ENCODE assay signal across 21 cellular contexts in the genomic region with DNA sequence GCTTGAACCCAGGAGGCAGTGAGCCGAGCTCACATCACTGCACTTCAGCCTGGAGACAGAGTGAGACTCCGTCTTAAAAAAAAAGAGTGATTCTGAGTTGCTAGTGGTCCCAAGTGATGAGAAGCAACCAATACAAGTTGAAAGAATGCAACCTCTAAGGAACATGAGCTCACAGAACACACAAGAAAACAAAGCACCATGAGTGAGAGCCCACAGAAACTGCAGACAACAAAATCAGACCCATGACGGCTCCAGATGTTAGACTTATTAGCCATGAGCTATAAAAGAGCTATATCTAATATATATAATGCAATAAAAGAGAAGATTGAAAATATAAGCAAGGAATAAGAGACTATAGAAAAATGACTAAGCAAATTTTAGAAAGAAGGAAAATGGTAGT. TPM values are rescaled to one million over a fixed set of nuclear protein-coding genes. Genes with fewer than 3 reads are reported as not detected.
DNase-seq lines count a peak whose midpoint lies in the region; ATAC-seq and TF ChIP-seq lines count a peak whose summit lies in the region.
"Had no signal": no experiment of that assay in that cellular context is flagged by ENCODE, and none has a peak within 500 bp of the region (broad histone marks: within the 10 kb centered on the region; RNA-seq: fewer than 3 reads in every experiment).

No MANE protein-coding gene starts in this region.

- H3K4me2 ChIP-seq in mammary epithelial cell (ENCODE audit: insufficient read depth, low read depth, low read length), result no peak overlapping the region
- H3K4me2 ChIP-seq: A549; BLaER1 treated with 17β-estradiol and CSF1 and Interleukin-3, amounts not matched to agents 10 nM and 100 nM had no signal

- H3K36me3 ChIP-seq in mammary epithelial cell (ENCODE audit: insufficient read depth, low read length) (no peaks in the 10 kb centered on the region), RWPE2 (ENCODE audit: low read depth) (no peaks in the 10 kb centered on the region)
- H3K36me3 ChIP-seq: BLaER1 treated with 17β-estradiol and CSF1 and Interleukin-3, amounts not matched to agents 10 nM and 100 nM had no signal

- CTCF ChIA-PET in MCF 10A (lab: Yijun Ruan, JAX), result interaction anchor here (0.6 to 0.9 kb wide), 3 partner anchors 36 to 1332 kb away, joined by 3 to 4 read pairs (median 3); no protein-coding TSS in a partner anchor
- CTCF ChIA-PET in mammary epithelial cell (lab: Charles Lee; ENCODE audit: low non-redundant PET), result no interaction called here

- in situ Hi-C loops in mammary epithelial cell (cut with MboI; ENCODE audit: low sequenced_read_pairs in 2 of 2), result no loop called here

- H3K27me3 ChIP-seq in mammary epithelial cell (ENCODE audit: insufficient read depth, low read length), result no peaks in the 10 kb centered on the region
- no peaks in the 10 kb centered on the region for H3K27me3 ChIP-seq in RWPE2 (ENCODE audit: insufficient read depth, poor library complexity, severe bottlenecking)
- H3K27me3 ChIP-seq: BLaER1 treated with 17β-estradiol and CSF1 and Interleukin-3, amounts not matched to agents 10 nM and 100 nM had no signal

- H3K9me3 Mint-ChIP-seq in MCF 10A (ENCODE audit: unreplicated experiment), result peaks cover 8% of the 10 kb centered on the region
- H3K9me3 Mint-ChIP-seq in neural crest cell, result peaks cover 15% of the 10 kb centered on the region
- peaks cover 29% of the 10 kb centered on the region for H3K9me3 Mint-ChIP-seq in nephron progenitor cell

- dilution Hi-C loops in mammary epithelial cell (cut with HindIII; ENCODE audit: low sequenced_read_pairs), result no loop called here

- no peak overlapping the region for H3K9ac ChIP-seq in mammary epithelial cell (ENCODE audit: insufficient read depth, low read length)
- H3K9ac ChIP-seq: BLaER1 treated with 17β-estradiol and CSF1 and Interleukin-3, amounts not matched to agents 10 nM and 100 nM had no signal

- BruUV-seq in MCF 10A (replicated peaks; lab: Mats Ljungman, UMichigan), result no TSS peak
- no TSS peak for BruUV-seq in mammary epithelial cell (replicated peaks; lab: Mats Ljungman, UMichigan)

- H4K20me1 ChIP-seq in mammary epithelial cell (ENCODE audit: insufficient read depth, low read length), result no peaks in the 10 kb centered on the region
- H4K20me1 ChIP-seq: BLaER1 treated with 17β-estradiol and CSF1 and Interleukin-3, amounts not matched to agents 10 nM and 100 nM had no signal

- H3K9me3 ChIP-seq in mammary epithelial cell (replicated peaks; ENCODE audit: insufficient read depth, low read length) (no peaks in the 10 kb centered on the region), RWPE2 (ENCODE audit: severe bottlenecking) (peaks cover 7% of the 10 kb centered on the region)

- TF ChIP-seq CTCF in MCF 10A (IDR thresholded peaks at IDR 0.05; ENCODE audit: unreplicated experiment), result no peak
- TF ChIP-seq CTCF in mammary epithelial cell (conservative IDR thresholded peaks at IDR 0.05 in 1 of 2, IDR thresholded peaks at IDR 0.05 in 1 of 2; ENCODE audit: extremely low read depth in 1 of 2, insufficient read depth in 1 of 2, low read depth in 1 of 2, low read length in 2 of 2), result no peak
- no peak for TF ChIP-seq CTCF in RWPE2 (IDR thresholded peaks at IDR 0.05; ENCODE audit: poor library complexity, severe bottlenecking)
- TF ChIP-seq CTCF in neural crest cell (conservative IDR thresholded peaks at IDR 0.05), result no peak
- TF ChIP-seq CTCF in nephron progenitor cell (IDR thresholded peaks at IDR 0.05), result no peak

- H3K4me1 Mint-ChIP-seq in MCF 10A (ENCODE audit: insufficient read depth, unreplicated experiment), result peaks cover 40% of the 10 kb centered on the region
- peaks cover 7% of the 10 kb centered on the region for H3K4me1 Mint-ChIP-seq in neural crest cell
- peaks cover 23% of the 10 kb centered on the region for H3K4me1 Mint-ChIP-seq in nephron progenitor cell
- H3K4me1 Mint-ChIP-seq: B cell had no signal

- no peak for ATAC-seq in RWPE2 (ENCODE audit: low read depth)
- ATAC-seq in HG02763 (IDR thresholded peaks at IDR 0.05; ENCODE audit: unreplicated experiment), result no peak
- ATAC-seq: A549; CD8-positive, alpha-beta T cell; GM12878 had no signal

- intact Hi-C loops in MCF 10A (cut with micrococcal nuclease), result no loop called here
- intact Hi-C loops in mammary epithelial cell (cut with micrococcal nuclease), result no loop called here

- H3K4me3 ChIP-seq in mammary epithelial cell (replicated peaks in 1 of 3; ENCODE audit: insufficient read depth in 1 of 3, low read depth in 2 of 3, low read length in 3 of 3) (no peak overlapping the region), RWPE2 (ENCODE audit: severe bottlenecking) (no peak overlapping the region)
- H3K4me3 ChIP-seq: A549; BLaER1 treated with 17β-estradiol and CSF1 and Interleukin-3, amounts not matched to agents 10 nM and 100 nM; GM12878 had no signal

- H3K27me3 Mint-ChIP-seq in MCF 10A (ENCODE audit: insufficient read depth, unreplicated experiment) (no peaks in the 10 kb centered on the region), neural crest cell (ENCODE audit: low read depth) (peaks cover 23% of the 10 kb centered on the region), nephron progenitor cell (ENCODE audit: low read depth, poor library complexity) (peaks cover 15% of the 10 kb centered on the region)

- H3K36me3 Mint-ChIP-seq in MCF 10A (ENCODE audit: insufficient read depth, unreplicated experiment), result no peaks in the 10 kb centered on the region
- H3K36me3 Mint-ChIP-seq in neural crest cell (ENCODE audit: low read depth), result peaks cover 5% of the 10 kb centered on the region
- H3K36me3 Mint-ChIP-seq in nephron progenitor cell (ENCODE audit: low read depth), result peaks cover 5% of the 10 kb centered on the region
- H3K36me3 Mint-ChIP-seq: CD8-positive, alpha-beta T cell had no signal

- WGBS in mammary epithelial cell (ENCODE audit: low coverage, missing lambda C conversion rate), result 82% methylated on average over 3 of the region's 3 CpGs

- POLR2A ChIA-PET in MCF 10A (lab: Yijun Ruan, JAX), result no interaction called here

- DNase-seq in MCF 10A (ENCODE audit: unreplicated experiment) (no peak), mammary epithelial cell (no peak), RWPE2 (ENCODE audit: low spot score) (peak; percentile 2), neural crest cell (ENCODE audit: low read depth, low spot score) (no peak), nephron progenitor cell (no peak), NCI-H226 (no peak)
- DNase-seq: AML-193; Caco-2; Calu3; CD4-positive, alpha-beta T cell; CD8-positive, alpha-beta T cell; DMS79 treated with DMSO at 0.1 percent for 48 hours; GF-D8 had no signal

- H3K27ac ChIP-seq in mammary epithelial cell (ENCODE audit: insufficient read depth, low read depth, low read length), result no peak overlapping the region
- H3K27ac ChIP-seq in RWPE2 (ENCODE audit: poor library complexity, severe bottlenecking), result no peak overlapping the region
- H3K27ac ChIP-seq: 22Rv1; A549; BLaER1 treated with 17β-estradiol and CSF1 and Interleukin-3, amounts not matched to agents 10 nM and 100 nM; C4-2B had no signal

- H3K4me3 Mint-ChIP-seq in MCF 10A (ENCODE audit: unreplicated experiment), result no peak overlapping the region
- H3K4me3 Mint-ChIP-seq in neural crest cell, result no peak overlapping the region
- no peak overlapping the region for H3K4me3 Mint-ChIP-seq in nephron progenitor cell
- H3K4me3 Mint-ChIP-seq: B cell; CD4-positive, alpha-beta T cell; CD8-positive, alpha-beta T cell had no signal

- no peak overlapping the region for H2AFZ ChIP-seq in mammary epithelial cell (ENCODE audit: low read depth, low read length)

- no peaks in the 10 kb centered on the region for H3K79me2 ChIP-seq in mammary epithelial cell (ENCODE audit: insufficient read depth, low read length)

- H3K4me1 ChIP-seq in mammary epithelial cell (ENCODE audit: insufficient read depth, low read length) (peaks cover 31% of the 10 kb centered on the region), RWPE2 (ENCODE audit: insufficient read depth, poor library complexity, severe bottlenecking) (peaks cover 25% of the 10 kb centered on the region)
- H3K4me1 ChIP-seq: A549, Caco-2 had no signal

- H3K27ac Mint-ChIP-seq in MCF 10A (ENCODE audit: low read depth, unreplicated experiment) (peak overlapping the region; percentile 88), neural crest cell (ENCODE audit: unreplicated experiment) (peak overlapping the region; percentile 29), nephron progenitor cell (no peak overlapping the region)
- H3K27ac Mint-ChIP-seq: B cell; CD4-positive, alpha-beta T cell; CD8-positive, alpha-beta T cell had no signal

RNA-seq across cellular contexts. Expression of a gene that starts 50.0 kb away (rescaled TPM):
- total RNA-seq in MCF 10A (2022) (0.32 and 0.47 TPM in 2 replicates), mammary epithelial cell (not detected), neural crest cell (0.32 and 0.54 TPM in 2 replicates)
- polyA plus RNA-seq in mammary epithelial cell, result 0.05 TPM
- not detected for polyA minus RNA-seq in mammary epithelial cell
- total RNA-seq: A172, Caco-2, Calu3 had no signal
